27 cellular contexts compared by ENCODE assay signal in the genomic region with DNA sequence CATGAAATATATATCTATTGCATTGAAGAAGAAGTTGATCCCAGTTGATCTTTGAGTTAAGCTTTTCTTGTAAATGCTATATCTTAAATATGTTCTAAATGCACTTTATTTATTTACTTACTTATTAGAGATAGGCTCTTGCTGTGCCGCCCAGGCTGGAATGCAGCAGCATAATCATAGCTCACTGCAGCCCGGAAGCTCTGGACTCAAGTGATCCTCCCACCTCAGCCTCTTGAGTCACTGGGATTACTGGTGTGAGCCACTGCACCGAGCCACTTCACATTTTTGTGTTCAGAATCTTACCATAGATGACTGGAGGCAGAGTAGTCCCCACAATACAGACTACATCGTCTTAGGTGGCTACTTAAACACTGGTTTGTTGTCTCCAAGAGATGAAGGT.
DNase-seq lines count a peak whose midpoint lies in the region; ATAC-seq and TF ChIP-seq lines count a peak whose summit lies in the region.
"Had no signal": no experiment of that assay in that cellular context is flagged by ENCODE, and none has a peak within 500 bp of the region (broad histone marks: within the 10 kb centered on the region; RNA-seq: fewer than 3 reads in every experiment).

No MANE protein-coding gene starts in this region.

- TF ChIP-seq POLR2A in ovary (IDR thresholded peaks at IDR 0.05): no peak

- H3K4me1 ChIP-seq in cardiac muscle cell (ENCODE audit: low read depth) (peaks cover 14% of the 10 kb centered on the region), ovary (ENCODE audit: insufficient read depth) (no peaks in the 10 kb centered on the region)
- H3K4me1 ChIP-seq: left ventricle myocardium inferior, testis, uterus had no signal

- TF ChIP-seq EP300 in ovary (IDR thresholded peaks at IDR 0.05): no peak

- no peak for ATAC-seq in Right ventricle myocardium superior (ENCODE audit: poor library complexity)
- ATAC-seq: stimulated activated naive CD8-positive, alpha-beta T cell treated with anti-CD3 and anti-CD28 coated beads, Interleukin-15, Interleukin-2, amounts not matched to agents 100 U/mL and 50 U/mL, for 24 hours had no signal

- H3K36me3 ChIP-seq in cardiac muscle cell (no peaks in the 10 kb centered on the region), ovary (no peaks in the 10 kb centered on the region)
- H3K36me3 ChIP-seq: esophagus muscularis mucosa, left ventricle myocardium inferior, uterus, WERI-Rb-1 had no signal

- DNase-seq in cardiac muscle cell (ENCODE audit: low read depth in 1 of 2, low spot score in 1 of 2): peak; percentile 3 to 42
- no peak for DNase-seq in Right ventricle myocardium superior
- DNase-seq in amniotic stem cell (lab: John Stamatoyannopoulos, UW): peak; percentile 47
- DNase-seq in islet precursor cell: peak; percentile 50
- DNase-seq in ovary: no peak
- no peak for DNase-seq in DMS79 treated with DMSO at 0.1 percent for 48 hours (lab: John Stamatoyannopoulos, UW)
- DNase-seq in HUDEP-2 (lab: John Stamatoyannopoulos, UW; ENCODE audit: unreplicated experiment in 76 of 76): no peak
- DNase-seq in NCI-H1694 treated with DMSO at 0.1 percent for 48 hours (lab: John Stamatoyannopoulos, UW): no peak
- DNase-seq: 8988T; activated CD4-positive, alpha-beta T cell treated with anti-CD3 and anti-CD28 coated beads for 48 hours; activated naive CD4-positive, alpha-beta T cell; activated T-cell treated with anti-CD3 and anti-CD28 coated beads, Interleukin-2, amount 50 U/mL, for 24 hours; Calu3; endodermal cell; KBM-7; left ventricle myocardium inferior; MM.1S; naive B cell; NCI-H1417; NCI-H2081; NCI-H82; nucleus accumbens; stimulated activated naive CD8-positive, alpha-beta T cell treated with anti-CD3 and anti-CD28 coated beads, Interleukin-15, Interleukin-2, amounts not matched to agents 100 U/mL and 50 U/mL, for 24 hours; testis; uterus; WERI-Rb-1 had no signal

- WGBS in ovary, 3 donors: 79 to 83% (median 80%) methylated on average over 4 of the region's 4 CpGs

- H3K9me3 ChIP-seq in cardiac muscle cell (ENCODE audit: low read depth) (no peaks in the 10 kb centered on the region), ovary (no peaks in the 10 kb centered on the region)
- H3K9me3 ChIP-seq: esophagus muscularis mucosa, left ventricle myocardium inferior, testis, uterus had no signal

- TF ChIP-seq CTCF in cardiac muscle cell (IDR thresholded peaks at IDR 0.05; ENCODE audit: low read depth, low read length) (no peak), ovary (IDR thresholded peaks at IDR 0.05) (no peak)

- intact Hi-C loops in Right ventricle myocardium superior (cut with DNase I) (no loop called here), ovary (cut with DNase I) (no loop called here)

- H3K4me3 ChIP-seq in cardiac muscle cell: no peak overlapping the region
- no peak overlapping the region for H3K4me3 ChIP-seq in ovary
- H3K4me3 ChIP-seq: esophagus muscularis mucosa, left ventricle myocardium inferior, testis, uterus had no signal

- no peaks in the 10 kb centered on the region for H3K27me3 ChIP-seq in cardiac muscle cell
- H3K27me3 ChIP-seq in ovary: no peaks in the 10 kb centered on the region
- H3K27me3 ChIP-seq: esophagus muscularis mucosa, testis, uterus had no signal

- no peak overlapping the region for H3K27ac ChIP-seq in cardiac muscle cell
- no peak overlapping the region for H3K27ac ChIP-seq in ovary
- H3K27ac ChIP-seq: esophagus muscularis mucosa, left ventricle myocardium inferior, testis, uterus, WERI-Rb-1 had no signal

Comparison
In these comparisons a context has a peak if more than half of its experiments do, and no peak if none do; other contexts are left out.
1. DNase-seq: peak in cardiac muscle cell (2 of 2), amniotic stem cell (single experiment) and islet precursor cell (single experiment); none in Right ventricle myocardium superior (single experiment), ovary (0 of 5), DMS79 treated with DMSO at 0.1 percent for 48 hours (single experiment), HUDEP-2 (0 of 76) and NCI-H1694 treated with DMSO at 0.1 percent for 48 hours (single experiment).